ENCODE assay signal across 16 cellular contexts in genomic region chr14:62062645-62063044, GRCh38.
A peak's percentile ranks its signal among the peaks of the same experiment; 100 is the strongest.
DNase-seq lines count a peak whose midpoint lies in the region; ATAC-seq, FAIRE-seq and TF ChIP-seq lines count a peak whose summit lies in the region.
"Had no signal": no experiment of that assay in that cellular context is flagged by ENCODE, and none has a peak within 500 bp of the region (broad histone marks: within the 10 kb centered on the region; RNA-seq: fewer than 3 reads in every experiment).

No MANE protein-coding gene starts in this region.

- SMC1A ChIA-PET in GM12878 (lab: Charles Lee; ENCODE audit: uncharacterized antibody, unreplicated experiment), result interaction anchor here (1.3 to 2.0 kb wide), 3 partner anchors 9 to 31 kb away, joined by 4 to 7 read pairs (median 4); no protein-coding TSS in a partner anchor

- no peak overlapping the region for H3K4me3 ChIP-seq in BLaER1
- no peak overlapping the region for H3K4me3 ChIP-seq in GM12878

- POLR2A ChIA-PET in GM12878 (lab: Charles Lee), result no interaction called here

- intact Hi-C loops in GM12878 (cut with micrococcal nuclease; ENCODE audit: unreplicated experiment), result no loop called here

- peak overlapping the region; percentile 36 for H3K4me2 ChIP-seq in BLaER1
- no peak overlapping the region for H3K4me2 ChIP-seq in GM12878 (ENCODE audit: control insufficient read depth, insufficient read depth)

- H3K9me3 ChIP-seq in BLaER1, result no peaks in the 10 kb centered on the region
- no peaks in the 10 kb centered on the region for H3K9me3 ChIP-seq in GM12878 (replicated peaks; ENCODE audit: control insufficient read depth, insufficient read depth, low read length)

- peaks cover 22% of the 10 kb centered on the region for H3K27me3 Mint-ChIP-seq in activated T-cell treated with anti-CD3 and anti-CD28 coated beads, Interleukin-2, amount 50 U/mL, for 4 hours (ENCODE audit: low read depth)

- DNase-seq in NCI-H524 treated with DMSO at 0.1 percent for 48 hours (lab: John Stamatoyannopoulos, UW) (peak; percentile 35), GM12878 (ENCODE audit: low read depth, low spot score) (no peak), putamen (ENCODE audit: low spot score) (peak; percentile 49)
- no peak for DNase-seq in stimulated activated naive CD8-positive, alpha-beta T cell treated with anti-CD3 and anti-CD28 coated beads, Interleukin-15, Interleukin-2, amounts not matched to agents 100 U/mL and 50 U/mL, for 24 hours
- DNase-seq in activated T-cell treated with anti-CD3 and anti-CD28 coated beads, Interleukin-2, amount 50 U/mL, for 4 hours, result no peak
- DNase-seq: ACHN; CD8-positive, alpha-beta T cell; COR-L47; DND-41; GF-D8 had no signal

- H3K27me3 ChIP-seq in BLaER1 (no peaks in the 10 kb centered on the region), GM12878 (replicated peaks in 1 of 2; ENCODE audit: control insufficient read depth in 2 of 2, insufficient read depth in 2 of 2, low read length in 1 of 2) (no peaks in the 10 kb centered on the region; a peak in 1 of 4 replicates)

- no peak overlapping the region for H3K4me3 Mint-ChIP-seq in activated T-cell treated with anti-CD3 and anti-CD28 coated beads, Interleukin-2, amount 50 U/mL, for 4 hours
- H3K4me3 Mint-ChIP-seq: CD14-positive monocyte; CD8-positive, alpha-beta T cell had no signal

- RAD21 ChIA-PET in GM12878 (lab: Charles Lee; ENCODE audit: unreplicated experiment), result no interaction called here

- no TSS peak for BruUV-seq in GM12878 (replicated peaks; lab: Mats Ljungman, UMichigan)

- H3K36me3 ChIP-seq in BLaER1 (no peaks in the 10 kb centered on the region), GM12878 (ENCODE audit: control insufficient read depth in 2 of 2, insufficient read depth in 2 of 2, low read length in 1 of 2) (no peaks in the 10 kb centered on the region)

- CTCF ChIA-PET in GM12878 (lab: Yijun Ruan, JAX), result interaction anchor here (1.0 to 1.2 kb wide), 2 partner anchors 27 to 53 kb away, joined by 3 to 5 read pairs; no protein-coding TSS in a partner anchor

- H3K79me2 ChIP-seq in GM12878 (ENCODE audit: control insufficient read depth, insufficient read depth, low read length), result no peaks in the 10 kb centered on the region

- TF ChIP-seq RAD21 in GM12878 (IDR thresholded peaks at IDR 0.05; ENCODE audit: insufficient read depth, low read depth, low read length), result no peak

- H3K4me1 Mint-ChIP-seq in activated T-cell treated with anti-CD3 and anti-CD28 coated beads, Interleukin-2, amount 50 U/mL, for 4 hours (ENCODE audit: low read depth), result no peaks in the 10 kb centered on the region
- H3K4me1 Mint-ChIP-seq: CD14-positive monocyte had no signal

- peak; percentile 32; the same call in 1 of the 3 replicates for ATAC-seq in GM12878
- no peak for ATAC-seq in stimulated activated naive CD8-positive, alpha-beta T cell treated with anti-CD3 and anti-CD28 coated beads, Interleukin-15, Interleukin-2, amounts not matched to agents 100 U/mL and 50 U/mL, for 24 hours
- no peak for ATAC-seq in HG03378 (IDR thresholded peaks at IDR 0.05; ENCODE audit: unreplicated experiment)
- ATAC-seq in activated T-cell treated with anti-CD3 and anti-CD28 coated beads, Interleukin-2, amount 50 U/mL, for 4 hours, result no peak
- ATAC-seq: CD8-positive, alpha-beta T cell; HepG2 had no signal

- no peak for TF ChIP-seq EP300 in GM12878 (IDR thresholded peaks at IDR 0.05; ENCODE audit: borderline replicate concordance in 1 of 2, control insufficient read depth in 1 of 2, low read depth in 2 of 2, low read length in 2 of 2)

- H3K9ac ChIP-seq in BLaER1 (no peak overlapping the region), GM12878 (ENCODE audit: control insufficient read depth, insufficient read depth, low read length) (no peak overlapping the region)

- in situ Hi-C loops in GM12878 (cut with MboI), result no loop called here

- WGBS in GM12878 (ENCODE audit: insufficient coverage, insufficient replicate concordance, low lambda C conversion rate, missing lambda C conversion rate), result 5% methylated on average over 5 of the region's 5 CpGs

- H3K36me3 Mint-ChIP-seq in activated T-cell treated with anti-CD3 and anti-CD28 coated beads, Interleukin-2, amount 50 U/mL, for 4 hours (ENCODE audit: insufficient read depth), result no peaks in the 10 kb centered on the region
- H3K36me3 Mint-ChIP-seq: CD14-positive monocyte; CD8-positive, alpha-beta T cell had no signal

- no peak for TF ChIP-seq CTCF in GM12878 (IDR thresholded peaks at IDR 0.05 in 2 of 3, conservative IDR thresholded peaks at IDR 0.05 in 1 of 3; ENCODE audit: control insufficient read depth in 2 of 3, extremely low read depth in 1 of 3, insufficient read depth in 1 of 3, low read depth in 3 of 3, low read length in 3 of 3)

- H3K27ac ChIP-seq in BLaER1, result no peak overlapping the region
- no peak overlapping the region for H3K27ac ChIP-seq in GM12878 (ENCODE audit: control insufficient read depth, insufficient read depth)

- FAIRE-seq in GM12878 (lab: Jason Lieb, UNC), result no peak
- FAIRE-seq: D721Med, H54, HepG2 had no signal

- H4K20me1 ChIP-seq in BLaER1, result no peaks in the 10 kb centered on the region
- no peaks in the 10 kb centered on the region for H4K20me1 ChIP-seq in GM12878 (ENCODE audit: control insufficient read depth, insufficient read depth)

- H3K4me1 ChIP-seq in BLaER1 (peaks cover 20% of the 10 kb centered on the region), GM12878 (ENCODE audit: control insufficient read depth, insufficient read depth, low read length) (no peaks in the 10 kb centered on the region)

- no peak overlapping the region for H2AFZ ChIP-seq in GM12878 (ENCODE audit: control insufficient read depth, low read depth, low read length)

- no peak for TF ChIP-seq POLR2A in GM12878 (IDR thresholded peaks at IDR 0.05; ENCODE audit: low read depth, low read length)

- no peaks in the 10 kb centered on the region for H3K9me3 Mint-ChIP-seq in activated T-cell treated with anti-CD3 and anti-CD28 coated beads, Interleukin-2, amount 50 U/mL, for 4 hours
- H3K9me3 Mint-ChIP-seq: CD8-positive, alpha-beta T cell had no signal

TF ChIP-seq in GM12878, 131 proteins besides CTCF, POLR2A, EP300 and RAD21:
- TF ChIP-seq FOXM1 (IDR thresholded peaks at IDR 0.05; ENCODE audit: low read depth, low read length) (no peak), IKZF2 (IDR thresholded peaks at IDR 0.05) (no peak), JUND (IDR thresholded peaks at IDR 0.05; ENCODE audit: low read depth, low read length) (no peak), BCL3 (IDR thresholded peaks at IDR 0.05; ENCODE audit: borderline replicate concordance, insufficient read depth, low read depth, low read length, poor library complexity, severe bottlenecking) (no peak), HDAC6 (IDR thresholded peaks at IDR 0.05; ENCODE audit: unreplicated experiment) (no peak), CEBPB (IDR thresholded peaks at IDR 0.05; ENCODE audit: borderline replicate concordance in 1 of 2, low read depth in 2 of 2, low read length in 2 of 2) (no peak)

Comparison
In these comparisons a context has a peak if more than half of its experiments do, and no peak if none do; other contexts are left out.
1. DNase-seq: peak in NCI-H524 treated with DMSO at 0.1 percent for 48 hours (single experiment) and putamen (single experiment); none in GM12878 (single experiment), stimulated activated naive CD8-positive, alpha-beta T cell treated with anti-CD3 and anti-CD28 coated beads, Interleukin-15, Interleukin-2, amounts not matched to agents 100 U/mL and 50 U/mL, for 24 hours (single experiment) and activated T-cell treated with anti-CD3 and anti-CD28 coated beads, Interleukin-2, amount 50 U/mL, for 4 hours (single experiment).